Comparison of ENCODE assay signal across 18 cellular contexts in the genomic region with DNA sequence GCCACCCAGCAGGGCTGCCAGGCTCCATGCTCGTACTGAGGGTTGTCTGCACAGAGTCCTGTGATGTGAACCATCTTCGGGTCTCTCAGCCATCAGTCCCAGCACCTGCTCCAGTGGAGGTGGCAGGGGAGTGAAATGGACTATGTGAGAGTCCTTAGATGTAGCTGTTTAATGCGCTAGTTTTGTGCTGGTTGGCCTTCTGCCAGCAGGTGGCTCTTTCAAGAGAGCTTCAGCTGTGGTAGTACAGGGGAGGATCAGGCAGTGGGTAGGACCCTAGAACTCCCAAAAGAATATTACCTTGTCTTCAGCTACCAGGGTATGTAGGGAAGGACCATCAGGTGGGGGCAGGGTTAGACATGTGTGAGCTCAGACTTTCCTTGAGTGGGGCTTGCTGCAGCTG.
"Had no signal": no experiment of that assay in that cellular context is flagged by ENCODE, and none has a peak within 500 bp of the region (broad histone marks: within the 10 kb centered on the region; RNA-seq: fewer than 3 reads in every experiment).

No MANE protein-coding gene starts in this region.

- DNase-seq: activated B cell treated with CpG ODN at 0.5 μM for 24 hours; activated CD4-positive, alpha-beta T cell treated with anti-CD3 and anti-CD28 coated beads, Interleukin-2, amount 10 ng/mL, durations not matched to agents 24 days and 14 days; activated CD8-positive, alpha-beta memory T cell treated with anti-CD3 and anti-CD28 coated beads, Interleukin-2, amount 50 U/mL, for 48 hours; activated gamma-delta T cell treated with Interleukin-2 at 50 U/mL for 16 hours; activated T-cell treated with anti-CD3 and anti-CD28 coated beads, Interleukin-2, amount 50 U/mL, for 72 hours; amniotic stem cell; dorsolateral prefrontal cortex; left ventricle myocardium superior; mesenchymal stem cell; posterior cingulate gyrus; retina; stimulated activated CD4-positive, alpha-beta T cell treated with anti-CD3 and anti-CD28 coated beads, Interleukin-12 subunit alpha, Interleukin-12 subunit beta, amount 100 ng/mL, for 4 hours; stimulated activated CD4-positive, alpha-beta T cell treated with anti-CD3 and anti-CD28 coated beads, Interleukin-2, amount 100 ng/mL, for 24 hours; stomach; upper lobe of right lung had no signal

- H3K9me3 ChIP-seq: stomach, thoracic aorta, upper lobe of right lung had no signal

- H3K27me3 ChIP-seq: stomach, upper lobe of right lung had no signal

- H3K4me3 ChIP-seq: dorsolateral prefrontal cortex, stomach, thoracic aorta, upper lobe of right lung had no signal

- H3K4me3 Mint-ChIP-seq: activated B cell treated with CpG ODN at 0.5 μM for 24 hours; activated CD4-positive, alpha-beta T cell treated with anti-CD3 and anti-CD28 coated beads, Interleukin-2, amount 10 ng/mL, durations not matched to agents 24 days and 14 days; activated naive CD8-positive, alpha-beta T cell; activated T-cell treated with anti-CD3 and anti-CD28 coated beads, Interleukin-2, amount 50 U/mL, for 72 hours; natural killer cell treated with Interleukin-12 subunit alpha and Interleukin-12 subunit beta and Interleukin-15 and Interleukin-18, amount 100 ng/mL, for 72 hours had no signal

- H3K27ac ChIP-seq: dorsolateral prefrontal cortex, stomach, thoracic aorta, upper lobe of right lung had no signal

- H3K9me3 Mint-ChIP-seq: activated CD4-positive, alpha-beta T cell treated with anti-CD3 and anti-CD28 coated beads, Interleukin-2, amount 10 ng/mL, durations not matched to agents 24 days and 14 days had no signal

- H3K27ac Mint-ChIP-seq: activated B cell treated with CpG ODN at 0.5 μM for 24 hours; activated CD4-positive, alpha-beta T cell treated with anti-CD3 and anti-CD28 coated beads, Interleukin-2, amount 10 ng/mL, durations not matched to agents 24 days and 14 days; activated naive CD8-positive, alpha-beta T cell; activated T-cell treated with anti-CD3 and anti-CD28 coated beads, Interleukin-2, amount 50 U/mL, for 72 hours; natural killer cell treated with Interleukin-12 subunit alpha and Interleukin-12 subunit beta and Interleukin-15 and Interleukin-18, amount 100 ng/mL, for 72 hours had no signal

- H3K36me3 Mint-ChIP-seq: activated naive CD8-positive, alpha-beta T cell; natural killer cell treated with Interleukin-12 subunit alpha and Interleukin-12 subunit beta and Interleukin-15 and Interleukin-18, amount 100 ng/mL, for 72 hours had no signal

- H3K4me1 ChIP-seq: stomach, upper lobe of right lung had no signal

- H3K27me3 Mint-ChIP-seq: activated B cell treated with CpG ODN at 0.5 μM for 24 hours; activated CD4-positive, alpha-beta T cell treated with anti-CD3 and anti-CD28 coated beads, Interleukin-2, amount 10 ng/mL, durations not matched to agents 24 days and 14 days; activated naive CD8-positive, alpha-beta T cell had no signal

- ATAC-seq: activated T-cell treated with anti-CD3 and anti-CD28 coated beads, Interleukin-2, amount 50 U/mL, for 72 hours; left ventricle myocardium superior; natural killer cell treated with Interleukin-12 subunit alpha and Interleukin-12 subunit beta and Interleukin-15 and Interleukin-18, amount 100 ng/mL, for 72 hours; upper lobe of right lung had no signal

- H3K36me3 ChIP-seq: stomach, thoracic aorta, upper lobe of right lung had no signal

- H3K4me1 Mint-ChIP-seq: activated B cell treated with CpG ODN at 0.5 μM for 24 hours; activated CD4-positive, alpha-beta T cell treated with anti-CD3 and anti-CD28 coated beads, Interleukin-2, amount 10 ng/mL, durations not matched to agents 24 days and 14 days had no signal
